Comparison of ENCODE assay signal across 14 cellular contexts in genomic region chr15:101679861-101680260, GRCh38. TPM values are rescaled to one million over a fixed set of nuclear protein-coding genes. Genes with fewer than 3 reads are reported as not detected.
DNase-seq lines count a peak whose midpoint lies in the region; ATAC-seq and TF ChIP-seq lines count a peak whose summit lies in the region.
"Had no signal": no experiment of that assay in that cellular context is flagged by ENCODE, and none has a peak within 500 bp of the region (broad histone marks: within the 10 kb centered on the region; RNA-seq: fewer than 3 reads in every experiment).

No MANE protein-coding gene starts in this region.

- no peaks in the 10 kb centered on the region for H3K4me1 Mint-ChIP-seq in CD8-positive, alpha-beta T cell (ENCODE audit: low read depth)
- H3K4me1 Mint-ChIP-seq in T-helper 17 cell: peaks cover 18% of the 10 kb centered on the region

- H3K4me3 Mint-ChIP-seq in CD8-positive, alpha-beta T cell: no peak overlapping the region
- no peak overlapping the region for H3K4me3 Mint-ChIP-seq in T-helper 17 cell
- H3K4me3 Mint-ChIP-seq: B cell; CD4-positive, alpha-beta memory T cell; H9; IgD-negative memory B cell had no signal

- no peaks in the 10 kb centered on the region for H3K4me1 ChIP-seq in CD8-positive, alpha-beta T cell (ENCODE audit: insufficient read depth, low read length)
- H3K4me1 ChIP-seq in smooth muscle cell (ENCODE audit: low read depth) (peaks cover 13% of the 10 kb centered on the region), SJCRH30 (no peaks in the 10 kb centered on the region)

- no peaks in the 10 kb centered on the region for H3K79me2 ChIP-seq in smooth muscle cell (ENCODE audit: low read depth)

- no peak overlapping the region for H3K4me3 ChIP-seq in CD8-positive, alpha-beta T cell (ENCODE audit: low read depth, low read length)
- H3K4me3 ChIP-seq in smooth muscle cell: no peak overlapping the region
- H3K4me3 ChIP-seq in SJCRH30: no peak overlapping the region

- no peaks in the 10 kb centered on the region for H3K27me3 Mint-ChIP-seq in CD8-positive, alpha-beta T cell (ENCODE audit: low read depth)
- H3K27me3 Mint-ChIP-seq in T-helper 17 cell: no peaks in the 10 kb centered on the region
- H3K27me3 Mint-ChIP-seq: B cell; CD4-positive, alpha-beta memory T cell; IgD-negative memory B cell had no signal

- POLR2A ChIA-PET in CD8-positive, alpha-beta T cell (lab: Charles Lee): no interaction called here

- peak overlapping the region; percentile 52 for H3K27ac Mint-ChIP-seq in CD8-positive, alpha-beta T cell
- H3K27ac Mint-ChIP-seq in T-helper 17 cell: peak overlapping the region; percentile 27
- H3K27ac Mint-ChIP-seq: B cell, H9 had no signal

- H4K20me1 ChIP-seq in smooth muscle cell (ENCODE audit: low read depth): no peaks in the 10 kb centered on the region

- no peaks in the 10 kb centered on the region for H3K9me3 ChIP-seq in CD8-positive, alpha-beta T cell (ENCODE audit: low read length)
- H3K9me3 ChIP-seq in T-helper 17 cell (ENCODE audit: control insufficient read depth, low read length, poor library complexity, severe bottlenecking): no peaks in the 10 kb centered on the region
- no peaks in the 10 kb centered on the region for H3K9me3 ChIP-seq in smooth muscle cell (replicated peaks; ENCODE audit: low read depth)
- no peaks in the 10 kb centered on the region for H3K9me3 ChIP-seq in SJCRH30 (replicated peaks)

- no peak for DNase-seq in CD8-positive, alpha-beta T cell
- no peak for DNase-seq in T-helper 17 cell
- DNase-seq in left kidney (ENCODE audit: low read depth, low spot score): peak; percentile 20
- no peak for DNase-seq in smooth muscle cell (lab: John Stamatoyannopoulos, UW; ENCODE audit: unreplicated experiment)
- DNase-seq in SJCRH30: no peak
- no peak for DNase-seq in SKM-1 treated with dmso at 0.1 percent for 144 hours (lab: John Stamatoyannopoulos, UW; ENCODE audit: unreplicated experiment)
- no peak for DNase-seq in GF-D8 (lab: John Stamatoyannopoulos, UW)
- DNase-seq: C1 segment of cervical spinal cord; CD4-positive, alpha-beta memory T cell; COR-L47; GOT3; H9 had no signal

- peaks cover 20% of the 10 kb centered on the region for H3F3A ChIP-seq in smooth muscle cell (ENCODE audit: low read depth)

- intact Hi-C loops in CD8-positive, alpha-beta T cell (cut with DNase I, micrococcal nuclease): no loop called here

- H3K27me3 ChIP-seq in CD8-positive, alpha-beta T cell (ENCODE audit: insufficient read depth, low read length): no peaks in the 10 kb centered on the region
- H3K27me3 ChIP-seq in smooth muscle cell (ENCODE audit: low read depth): no peaks in the 10 kb centered on the region
- no peaks in the 10 kb centered on the region for H3K27me3 ChIP-seq in SJCRH30

- no peaks in the 10 kb centered on the region for H3K9me3 Mint-ChIP-seq in CD8-positive, alpha-beta T cell
- H3K9me3 Mint-ChIP-seq: CD4-positive, alpha-beta memory T cell; H9; IgD-negative memory B cell had no signal

- H3K9ac ChIP-seq in smooth muscle cell (ENCODE audit: low read depth): no peak overlapping the region

- ATAC-seq in CD8-positive, alpha-beta T cell: no peak
- ATAC-seq in T-helper 17 cell: no peak

- WGBS in smooth muscle cell (ENCODE audit: low lambda C conversion rate): 66% methylated on average over 2 of the region's 2 CpGs

- no peak overlapping the region for H3K4me2 ChIP-seq in smooth muscle cell

- no peak overlapping the region for H2AFZ ChIP-seq in smooth muscle cell (ENCODE audit: low read depth)

- peaks cover 83% of the 10 kb centered on the region for H3K36me3 Mint-ChIP-seq in CD8-positive, alpha-beta T cell
- peaks cover 19% of the 10 kb centered on the region for H3K36me3 Mint-ChIP-seq in T-helper 17 cell (ENCODE audit: low read depth)

- CTCF ChIA-PET in CD8-positive, alpha-beta T cell (lab: Charles Lee): interaction anchor here (1.4 kb wide), 1 partner anchor 39 kb away, joined by 3 read pairs; no protein-coding TSS in a partner anchor

- TF ChIP-seq CTCF in CD8-positive, alpha-beta T cell (IDR thresholded peaks at IDR 0.05): no peak
- no peak for TF ChIP-seq CTCF in smooth muscle cell (IDR thresholded peaks at IDR 0.05; ENCODE audit: borderline replicate concordance, insufficient read depth, poor library complexity, severe bottlenecking)

- no peak overlapping the region for H3K27ac ChIP-seq in CD8-positive, alpha-beta T cell (ENCODE audit: low read depth, low read length)
- H3K27ac ChIP-seq in smooth muscle cell (ENCODE audit: low read depth) (peak overlapping the region; percentile 14), SJCRH30 (no peak overlapping the region)

- H3K36me3 ChIP-seq in CD8-positive, alpha-beta T cell (ENCODE audit: insufficient read depth, low read length): peaks cover 27% of the 10 kb centered on the region
- H3K36me3 ChIP-seq in smooth muscle cell (ENCODE audit: low read depth) (no peaks in the 10 kb centered on the region), SJCRH30 (peaks cover 14% of the 10 kb centered on the region)

RNA-seq across cellular contexts. Expression of gene TM2D3, which starts 27.7 kb away (rescaled TPM):
- total RNA-seq in CD8-positive, alpha-beta T cell: 10 to 100 TPM; 76.1 to 76.7 TPM
- 10 to 100 TPM; 66.0 to 91.0 TPM for total RNA-seq in T-helper 17 cell
- 56.9 and 60.3 TPM in 2 replicates for total RNA-seq in smooth muscle cell
- polyA plus RNA-seq in smooth muscle cell: 43.6 and 47.2 TPM in 2 replicates
- total RNA-seq in SJCRH30 (2014; rRNA removed; shearing (Covaris generic)): 54.6 and 57.0 TPM in 2 replicates

RNA-seq across cellular contexts. Expression of gene TARS3, which starts 44.4 kb away (rescaled TPM):
- 10 to 100 TPM; 12.7 to 13.7 TPM for total RNA-seq in CD8-positive, alpha-beta T cell
- total RNA-seq in T-helper 17 cell (10 to 100 TPM; 13.4 to 17.6 TPM), smooth muscle cell (23.0 and 86.7 TPM in 2 replicates)
- polyA plus RNA-seq in smooth muscle cell: 20.0 and 22.8 TPM in 2 replicates
- 23.7 and 28.8 TPM in 2 replicates for total RNA-seq in SJCRH30 (2014; rRNA removed; shearing (Covaris generic))
